1 cellular context compared by ENCODE assay signal in the genomic region with DNA sequence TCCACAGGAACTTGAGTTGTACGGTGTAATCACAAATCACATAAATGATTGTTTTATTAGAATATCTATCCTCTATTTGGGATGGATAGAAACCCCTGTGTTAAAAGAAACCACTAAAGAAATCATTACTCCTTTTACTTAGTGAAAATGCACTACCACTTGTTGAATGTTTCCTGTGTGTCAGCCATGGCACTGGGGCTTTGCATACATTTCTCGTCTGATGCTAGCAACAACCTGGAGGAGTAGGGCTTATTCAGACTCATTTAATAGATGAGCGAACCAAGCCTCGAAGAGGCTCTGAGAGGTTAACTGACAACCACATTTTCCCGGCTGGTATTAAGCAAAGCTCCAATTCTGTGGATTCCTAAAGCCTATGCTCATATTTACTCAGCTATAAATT.
TF ChIP-seq lines count a peak whose summit lies in the region.

No MANE protein-coding gene starts in this region.

TF ChIP-seq in HepG2, 621 proteins besides CTCF, POLR2A, EP300 and RAD21 (continued from another document):
- TF ChIP-seq, protein P1, sequence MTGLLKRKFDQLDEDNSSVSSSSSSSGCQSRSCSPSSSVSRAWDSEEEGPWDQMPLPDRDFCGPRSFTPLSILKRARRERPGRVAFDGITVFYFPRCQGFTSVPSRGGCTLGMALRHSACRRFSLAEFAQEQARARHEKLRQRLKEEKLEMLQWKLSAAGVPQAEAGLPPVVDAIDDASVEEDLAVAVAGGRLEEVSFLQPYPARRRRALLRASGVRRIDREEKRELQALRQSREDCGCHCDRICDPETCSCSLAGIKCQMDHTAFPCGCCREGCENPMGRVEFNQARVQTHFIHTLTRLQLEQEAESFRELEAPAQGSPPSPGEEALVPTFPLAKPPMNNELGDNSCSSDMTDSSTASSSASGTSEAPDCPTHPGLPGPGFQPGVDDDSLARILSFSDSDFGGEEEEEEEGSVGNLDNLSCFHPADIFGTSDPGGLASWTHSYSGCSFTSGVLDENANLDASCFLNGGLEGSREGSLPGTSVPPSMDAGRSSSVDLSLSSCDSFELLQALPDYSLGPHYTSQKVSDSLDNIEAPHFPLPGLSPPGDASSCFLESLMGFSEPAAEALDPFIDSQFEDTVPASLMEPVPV (CRISPR knock-in tag; IDR thresholded peaks at IDR 0.05): no peak
- TF ChIP-seq, protein P2, sequence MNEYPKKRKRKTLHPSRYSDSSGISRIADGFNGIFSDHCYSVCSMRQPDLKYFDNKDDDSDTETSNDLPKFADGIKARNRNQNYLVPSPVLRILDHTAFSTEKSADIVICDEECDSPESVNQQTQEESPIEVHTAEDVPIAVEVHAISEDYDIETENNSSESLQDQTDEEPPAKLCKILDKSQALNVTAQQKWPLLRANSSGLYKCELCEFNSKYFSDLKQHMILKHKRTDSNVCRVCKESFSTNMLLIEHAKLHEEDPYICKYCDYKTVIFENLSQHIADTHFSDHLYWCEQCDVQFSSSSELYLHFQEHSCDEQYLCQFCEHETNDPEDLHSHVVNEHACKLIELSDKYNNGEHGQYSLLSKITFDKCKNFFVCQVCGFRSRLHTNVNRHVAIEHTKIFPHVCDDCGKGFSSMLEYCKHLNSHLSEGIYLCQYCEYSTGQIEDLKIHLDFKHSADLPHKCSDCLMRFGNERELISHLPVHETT (CRISPR knock-in tag; conservative IDR thresholded peaks at IDR 0.05): no peak
- TF ChIP-seq CBX2 (IDR thresholded peaks at IDR 0.05; ENCODE audit: low read depth, low read length) (no peak), CBX2 (CRISPR knock-in tag; IDR thresholded peaks at IDR 0.05; ENCODE audit: low read depth) (no peak)
TF ChIP-seq in HepG2: peak in this region for 0.
